In the genomic region with DNA sequence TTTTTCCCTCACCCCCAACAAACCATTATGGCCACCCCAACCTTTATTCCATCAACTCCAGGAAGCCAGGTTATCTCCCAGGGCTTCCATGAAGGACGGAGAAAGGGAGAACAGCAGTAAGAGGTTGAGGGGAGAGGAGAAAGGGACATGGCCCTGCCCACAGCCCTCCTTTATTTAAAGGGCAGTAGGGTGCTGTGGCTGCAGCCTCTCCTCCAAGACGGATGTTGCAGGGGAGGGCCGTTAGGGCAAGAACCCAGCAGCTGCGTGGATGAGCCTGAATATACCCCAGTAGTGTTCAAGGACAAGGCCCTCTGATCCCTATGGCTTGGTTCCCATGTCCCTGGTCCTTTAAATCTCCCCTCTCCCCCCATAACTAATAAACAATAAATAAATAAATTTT, we compare ENCODE assay signal across 17 cellular contexts. TPM values are rescaled to one million over a fixed set of nuclear protein-coding genes. Genes with fewer than 3 reads are reported as not detected.
A peak's percentile ranks its signal among the peaks of the same experiment; 100 is the strongest.
DNase-seq lines count a peak whose midpoint lies in the region; ATAC-seq and TF ChIP-seq lines count a peak whose summit lies in the region.
"Had no signal": no experiment of that assay in that cellular context is flagged by ENCODE, and none has a peak within 500 bp of the region (broad histone marks: within the 10 kb centered on the region; RNA-seq: fewer than 3 reads in every experiment).

No MANE protein-coding gene starts in this region.

- peak overlapping the region; percentile 84 to 95 (median 91) for H3K27ac Mint-ChIP-seq in CD4-positive, alpha-beta memory T cell
- H3K27ac Mint-ChIP-seq in activated CD4-positive, alpha-beta memory T cell treated with anti-CD3 and anti-CD28 coated beads for 36 hours, result peak overlapping the region; percentile 98
- peak overlapping the region; percentile 50 for H3K27ac Mint-ChIP-seq in mesothelial cell of epicardium
- H3K27ac Mint-ChIP-seq: type B pancreatic cell had no signal

- H3K36me3 ChIP-seq in A673 (ENCODE audit: insufficient read depth, low read length, poor library complexity, severe bottlenecking), result peaks cover 58% of the 10 kb centered on the region
- peaks cover 39% of the 10 kb centered on the region for H3K36me3 ChIP-seq in CD4-positive, alpha-beta memory T cell (ENCODE audit: insufficient read depth, low read length)

- CTCF ChIA-PET in A673 (lab: Charles Lee), result no interaction called here
- CTCF ChIA-PET in CD4-positive, alpha-beta memory T cell (lab: Charles Lee; ENCODE audit: partially characterized antibody), result interaction anchor here (1.0 to 1.3 kb wide), 2 partner anchors 9 to 35 kb away, joined by 3 read pairs; no protein-coding TSS in a partner anchor
- CTCF ChIA-PET in activated CD4-positive, alpha-beta memory T cell treated with anti-CD3 and anti-CD28 coated beads for 36 hours (lab: Charles Lee), result interaction anchor here (0.6 to 2.9 kb wide), 4 partner anchors 9 to 43 kb away, joined by 3 to 15 read pairs (median 6); no protein-coding TSS in a partner anchor

- peak overlapping the region in 2 of 8 donors; percentile 36 to 82 for H3K4me3 Mint-ChIP-seq in CD4-positive, alpha-beta memory T cell
- H3K4me3 Mint-ChIP-seq in activated CD4-positive, alpha-beta memory T cell treated with anti-CD3 and anti-CD28 coated beads for 36 hours, result peak overlapping the region; percentile 65
- H3K4me3 Mint-ChIP-seq in mesothelial cell of epicardium, result no peak overlapping the region
- H3K4me3 Mint-ChIP-seq: type B pancreatic cell had no signal

- no peak for ATAC-seq in HG02571 (IDR thresholded peaks at IDR 0.05; ENCODE audit: unreplicated experiment)
- no peak for ATAC-seq in esophagus mucosa
- ATAC-seq: PC-3 had no signal

- no peaks in the 10 kb centered on the region for H3K27me3 ChIP-seq in A673 (replicated peaks; ENCODE audit: insufficient read depth, low read depth, low read length, poor library complexity)
- H3K27me3 ChIP-seq in CD4-positive, alpha-beta memory T cell (ENCODE audit: insufficient read depth, low read length), result no peaks in the 10 kb centered on the region

- POLR2A ChIA-PET in A673 (lab: Charles Lee; ENCODE audit: low non-redundant PET), result no interaction called here
- POLR2A ChIA-PET in CD4-positive, alpha-beta memory T cell (lab: Charles Lee; ENCODE audit: partially characterized antibody), result interaction anchor here (1.2 to 2.6 kb wide), 3 partner anchors 13 to 36 kb away, joined by 3 to 14 read pairs (median 5); a partner anchor contains a TSS
- POLR2A ChIA-PET in activated CD4-positive, alpha-beta memory T cell treated with anti-CD3 and anti-CD28 coated beads for 36 hours (lab: Charles Lee), result no interaction called here

- H3K9me3 Mint-ChIP-seq in CD4-positive, alpha-beta memory T cell, result no peaks in the 10 kb centered on the region
- H3K9me3 Mint-ChIP-seq in activated CD4-positive, alpha-beta memory T cell treated with anti-CD3 and anti-CD28 coated beads for 36 hours, result no peaks in the 10 kb centered on the region
- no peaks in the 10 kb centered on the region for H3K9me3 Mint-ChIP-seq in mesothelial cell of epicardium
- H3K9me3 Mint-ChIP-seq: type B pancreatic cell had no signal

- no peak overlapping the region for H3K4me3 ChIP-seq in A673 (ENCODE audit: low read depth, low read length, poor library complexity, severe bottlenecking)
- no peak overlapping the region for H3K4me3 ChIP-seq in CD4-positive, alpha-beta memory T cell (ENCODE audit: low read length in 2 of 2)
- H3K4me3 ChIP-seq: prostate gland had no signal

- H3K27ac ChIP-seq in A673 (ENCODE audit: low read depth, low read length, poor library complexity, severe bottlenecking), result no peak overlapping the region
- H3K27ac ChIP-seq in CD4-positive, alpha-beta memory T cell (ENCODE audit: low read depth, low read length), result peak overlapping the region; percentile 48
- H3K27ac ChIP-seq: prostate gland had no signal

- peaks cover 23 to 44% of the 10 kb centered on the region in 2 donors for H3K36me3 Mint-ChIP-seq in CD4-positive, alpha-beta memory T cell
- H3K36me3 Mint-ChIP-seq in activated CD4-positive, alpha-beta memory T cell treated with anti-CD3 and anti-CD28 coated beads for 36 hours, result peaks cover 38% of the 10 kb centered on the region
- peaks cover 26% of the 10 kb centered on the region for H3K36me3 Mint-ChIP-seq in mesothelial cell of epicardium

- no peaks in the 10 kb centered on the region for H3K4me1 ChIP-seq in A673 (ENCODE audit: insufficient read depth, low read length, poor library complexity, severe bottlenecking)
- H3K4me1 ChIP-seq in CD4-positive, alpha-beta memory T cell (ENCODE audit: insufficient read depth, low read length), result peaks cover 35% of the 10 kb centered on the region
- H3K4me1 ChIP-seq: prostate gland had no signal

- DNase-seq in A673 (ENCODE audit: low spot score) (no peak), mesothelial cell of epicardium (ENCODE audit: low spot score in 2 of 2, unreplicated experiment in 2 of 2) (no peak), COLO668 (lab: John Stamatoyannopoulos, UW; ENCODE audit: unreplicated experiment) (no peak), NCI-H1436 (lab: John Stamatoyannopoulos, UW) (no peak)
- DNase-seq in CD4-positive, alpha-beta memory T cell, result no peak
- no peak for DNase-seq in activated CD4-positive, alpha-beta memory T cell treated with anti-CD3 and anti-CD28 coated beads for 36 hours
- DNase-seq: activated CD4-positive, alpha-beta T cell treated with anti-CD3 and anti-CD28 coated beads, Interleukin-2, amount 50 U/mL, for 48 hours; EL; NCI-H345; PC-3 had no signal

- intact Hi-C loops in A673 (cut with micrococcal nuclease; ENCODE audit: unreplicated experiment), result no loop called here
- intact Hi-C loops in CD4-positive, alpha-beta memory T cell (cut with micrococcal nuclease), result no loop called here
- intact Hi-C loops in activated CD4-positive, alpha-beta memory T cell treated with anti-CD3 and anti-CD28 coated beads for 36 hours (cut with micrococcal nuclease), result loop anchor here (2.0 to 10.0 kb wide), 3 partner anchors 42 to 278 kb away; a partner anchor contains a TSS

- H3K27me3 Mint-ChIP-seq in CD4-positive, alpha-beta memory T cell, result no peaks in the 10 kb centered on the region
- no peaks in the 10 kb centered on the region for H3K27me3 Mint-ChIP-seq in activated CD4-positive, alpha-beta memory T cell treated with anti-CD3 and anti-CD28 coated beads for 36 hours
- no peaks in the 10 kb centered on the region for H3K27me3 Mint-ChIP-seq in mesothelial cell of epicardium (ENCODE audit: low read depth)
- H3K27me3 Mint-ChIP-seq: type B pancreatic cell had no signal

- TSS peak; percentile 45 for BruUV-seq in A673 (replicated peaks; lab: Mats Ljungman, UMichigan)

- TF ChIP-seq CTCF in A673 (conservative IDR thresholded peaks at IDR 0.05; ENCODE audit: low read depth, low read length) (no peak), mesothelial cell of epicardium (IDR thresholded peaks at IDR 0.05; ENCODE audit: unreplicated experiment) (no peak)

- H3K4me1 Mint-ChIP-seq in CD4-positive, alpha-beta memory T cell, result peaks cover 15 to 41% (median 29%) of the 10 kb centered on the region in 4 donors
- H3K4me1 Mint-ChIP-seq in activated CD4-positive, alpha-beta memory T cell treated with anti-CD3 and anti-CD28 coated beads for 36 hours (ENCODE audit: low read depth), result peaks cover 45% of the 10 kb centered on the region
- peaks cover 4% of the 10 kb centered on the region for H3K4me1 Mint-ChIP-seq in mesothelial cell of epicardium

- H3K9me3 ChIP-seq in A673 (ENCODE audit: low read depth, low read length, poor library complexity, severe bottlenecking), result no peaks in the 10 kb centered on the region
- H3K9me3 ChIP-seq in CD4-positive, alpha-beta memory T cell (ENCODE audit: control insufficient read depth in 1 of 2, low read length in 2 of 2), result no peaks in the 10 kb centered on the region
- H3K9me3 ChIP-seq: prostate gland had no signal

RNA-seq across cellular contexts. Expression of a gene that starts 5.9 kb away (rescaled TPM):
- total RNA-seq in A673 (2021) (not detected in 2 replicates), mesothelial cell of epicardium (not detected in 3 replicates), esophagus mucosa (not detected)
- total RNA-seq in CD4-positive, alpha-beta memory T cell, result not detected
- under 1 TPM in 1 of 2 donors, not detected in 1; 0.91 TPM for polyA plus RNA-seq in CD4-positive, alpha-beta memory T cell
- not detected for total RNA-seq in activated CD4-positive, alpha-beta memory T cell treated with anti-CD3 and anti-CD28 coated beads for 36 hours
- total RNA-seq: chondrocyte; PC-3; prostate gland; T-helper 1 cell treated with Interleukin-12 subunit alpha and Interleukin-12 subunit beta and Interleukin-4 antibody, amounts not matched to agents 30 ng/mL and 1 ng/mL, for 36 hours had no signal
- polyA plus RNA-seq: BJ had no signal

RNA-seq across cellular contexts. Expression of a gene that starts 13.1 kb away (rescaled TPM):
- 92.7 and 93.3 TPM in 2 replicates for total RNA-seq in A673 (2021)
- 100 to 1,000 TPM; 127 to 134 TPM for total RNA-seq in CD4-positive, alpha-beta memory T cell
- polyA plus RNA-seq in CD4-positive, alpha-beta memory T cell, result 1 to 10 TPM; 5.5 to 9.4 TPM
- total RNA-seq in activated CD4-positive, alpha-beta memory T cell treated with anti-CD3 and anti-CD28 coated beads for 36 hours, result 10 to 100 TPM; 66.1 to 70.2 TPM
- total RNA-seq in mesothelial cell of epicardium, result 70.1 to 74.1 TPM (median 73.2 TPM) in 3 replicates
- 19.4 TPM for total RNA-seq in esophagus mucosa

RNA-seq across cellular contexts. Expression of a gene that starts 31.1 kb away (rescaled TPM):
- 148 and 161 TPM in 2 replicates for total RNA-seq in A673 (2021)
- total RNA-seq in CD4-positive, alpha-beta memory T cell, result 100 to 1,000 TPM; 190 to 198 TPM
- polyA plus RNA-seq in CD4-positive, alpha-beta memory T cell, result 10 to 100 TPM in 1 of 2 donors, 1 to 10 TPM in 1; 6.7 to 30.4 TPM
- total RNA-seq in activated CD4-positive, alpha-beta memory T cell treated with anti-CD3 and anti-CD28 coated beads for 36 hours, result 100 to 1,000 TPM; 165 to 174 TPM
- total RNA-seq in mesothelial cell of epicardium, result 103 to 111 TPM (median 110 TPM) in 3 replicates
- total RNA-seq in esophagus mucosa, result 23.8 TPM

RNA-seq across cellular contexts. Expression of a gene that starts 36.1 kb away (rescaled TPM):
- total RNA-seq in A673 (2021) (27.5 and 29.6 TPM in 2 replicates), mesothelial cell of epicardium (34.3 to 37.0 TPM (median 35.5 TPM) in 3 replicates), esophagus mucosa (35.7 TPM)
- 10 to 100 TPM; 45.0 to 48.0 TPM for total RNA-seq in CD4-positive, alpha-beta memory T cell
- 10 to 100 TPM; 14.1 to 20.4 TPM for polyA plus RNA-seq in CD4-positive, alpha-beta memory T cell
- total RNA-seq in activated CD4-positive, alpha-beta memory T cell treated with anti-CD3 and anti-CD28 coated beads for 36 hours, result 10 to 100 TPM; 19.1 to 21.1 TPM
